ENCODE assay signal across 1 cellular context in the genomic region with DNA sequence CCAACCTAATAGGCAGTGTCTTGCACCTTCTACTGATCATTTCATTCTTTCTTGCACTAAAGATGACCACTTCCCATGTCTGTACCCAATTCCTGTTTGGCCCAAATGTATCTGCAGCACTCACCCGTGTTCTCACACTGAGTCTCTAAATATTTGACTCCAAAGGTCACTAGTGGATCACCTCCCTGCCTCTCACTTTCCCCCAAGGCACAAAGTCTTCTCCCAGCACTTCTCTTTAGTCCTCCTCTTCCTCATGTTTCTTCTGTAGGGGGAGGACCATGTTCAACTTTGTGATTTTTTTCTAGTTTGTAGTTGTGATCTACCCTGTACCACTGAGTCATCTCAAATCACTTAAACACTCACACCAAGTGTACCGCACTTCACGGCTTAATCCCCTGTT.
TF ChIP-seq lines count a peak whose summit lies in the region.

No MANE protein-coding gene starts in this region.

TF ChIP-seq in GM23338, 12 proteins besides CTCF, POLR2A, EP300 and RAD21 (continued from another document):
- no peak for TF ChIP-seq ZNF462 (CRISPR knock-in tag; IDR thresholded peaks at IDR 0.05)
